Comparison of ENCODE assay signal across 9 cellular contexts in the genomic region with DNA sequence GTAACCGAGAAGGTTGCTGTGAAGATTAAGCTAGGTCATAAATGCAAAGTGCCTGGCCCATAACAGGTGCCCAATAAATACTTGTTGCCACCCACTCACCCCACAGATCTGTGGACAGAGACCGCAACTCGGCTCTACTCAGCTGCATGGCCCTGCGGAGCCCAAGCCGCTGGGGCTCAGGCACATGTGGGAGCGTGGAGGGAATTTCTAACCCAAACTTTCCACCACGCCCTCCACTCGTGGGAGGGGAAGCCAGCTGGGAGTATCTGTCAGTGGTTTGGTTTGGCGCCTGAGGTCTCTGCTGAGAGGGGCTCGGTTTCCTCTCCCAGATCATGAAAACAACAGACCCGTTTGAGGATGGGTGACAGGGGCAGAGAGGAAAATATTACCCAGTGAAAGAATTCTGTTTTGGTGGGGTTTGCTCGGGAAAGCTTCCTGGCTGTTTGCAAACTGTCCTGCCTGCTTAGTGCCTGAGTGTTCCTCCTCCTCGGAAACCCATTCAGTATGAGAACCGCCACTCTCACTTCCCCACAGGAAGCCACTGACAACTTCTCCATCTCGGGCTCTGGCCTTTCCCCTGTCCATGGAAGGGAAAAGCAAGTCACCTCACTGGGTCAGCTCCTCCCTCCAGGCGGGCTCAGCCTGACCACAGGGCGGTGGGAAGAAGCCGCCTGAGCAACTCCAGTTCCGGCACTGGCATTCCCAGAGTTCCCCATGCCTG.
DNase-seq lines count a peak whose midpoint lies in the region; ATAC-seq and FAIRE-seq lines count a peak whose summit lies in the region.
"Had no signal": no experiment of that assay in that cellular context is flagged by ENCODE, and none has a peak within 500 bp of the region (broad histone marks: within the 10 kb centered on the region; RNA-seq: fewer than 3 reads in every experiment).

No MANE protein-coding gene starts in this region.

- peaks cover 23 to 25% (median 25%) of the 10 kb centered on the region in 3 donors for H3K4me1 Mint-ChIP-seq in naive B cell

- H3K4me1 ChIP-seq in subcutaneous abdominal adipose tissue (ENCODE audit: control insufficient read depth in 5 of 5, insufficient read depth in 5 of 5, low read length in 5 of 5), result peaks cover 23 to 76% (median 41%) of the 10 kb centered on the region in 5 donors

- H3K27ac ChIP-seq in angular gyrus (ENCODE audit: low read depth, low read length), result peak overlapping the region; percentile 24
- peak overlapping the region; percentile 60 for H3K27ac ChIP-seq in subcutaneous abdominal adipose tissue (ENCODE audit: low read depth, low read length)
- H3K27ac ChIP-seq: pancreas had no signal

- peak; percentile 58 for DNase-seq in GM18507 (ENCODE audit: extremely low spot score, insufficient read length, low read depth)
- DNase-seq in SW480 (ENCODE audit: low spot score), result peak; percentile 82
- no peak for DNase-seq in naive B cell
- no peak for DNase-seq in NCI-H2171 (lab: John Stamatoyannopoulos, UW)
- no peak for DNase-seq in inferior parietal cortex (ENCODE audit: extremely low spot score)

- H3K27ac Mint-ChIP-seq in naive B cell, result peak overlapping the region in 2 of 6 donors; percentile 63 to 70

- H3K27me3 Mint-ChIP-seq in naive B cell, result no peaks in the 10 kb centered on the region

- ATAC-seq in HG02943 (IDR thresholded peaks at IDR 0.05; ENCODE audit: low read depth, unreplicated experiment) (peak; percentile 93), naive B cell (ENCODE audit: low read depth in 2 of 2) (peak; percentile 72 to 76)

- H3K4me3 ChIP-seq in subcutaneous abdominal adipose tissue (ENCODE audit: low read depth in 1 of 5, low read length in 5 of 5), result peak overlapping the region in 3 of 5 donors; percentile 16 to 22 (median 20)
- H3K4me3 ChIP-seq: pancreas had no signal

- peak; percentile 100 for FAIRE-seq in GM18507 (lab: Jason Lieb, UNC)
- FAIRE-seq: pancreas had no signal

- H3K36me3 Mint-ChIP-seq in naive B cell, result no peaks in the 10 kb centered on the region

- H3K36me3 ChIP-seq in subcutaneous abdominal adipose tissue (ENCODE audit: control insufficient read depth in 5 of 5, insufficient read depth in 5 of 5, low read length in 5 of 5), result peaks cover 0 to 27% (median 12%) of the 10 kb centered on the region in 5 donors

- peak overlapping the region in 7 of 8 donors; percentile 44 to 85 (median 70) for H3K4me3 Mint-ChIP-seq in naive B cell

- no peaks in the 10 kb centered on the region for H3K9me3 ChIP-seq in subcutaneous abdominal adipose tissue (ENCODE audit: control insufficient read depth in 5 of 5, low read length in 5 of 5)
- H3K9me3 ChIP-seq: pancreas had no signal

- no peaks in the 10 kb centered on the region for H3K27me3 ChIP-seq in subcutaneous abdominal adipose tissue (ENCODE audit: control insufficient read depth in 5 of 5, insufficient read depth in 4 of 5, low read length in 5 of 5)
- H3K27me3 ChIP-seq: pancreas had no signal

- H3K9ac ChIP-seq in subcutaneous abdominal adipose tissue (ENCODE audit: low read length in 5 of 5), result peak overlapping the region in 1 of 5 donors; percentile 45

- H3K9me3 Mint-ChIP-seq in naive B cell, result no peaks in the 10 kb centered on the region

Comparison
In these comparisons a context has a peak if more than half of its experiments do, and no peak if none do; other contexts are left out.
1. DNase-seq: peak in GM18507 (single experiment) and SW480 (single experiment); none in naive B cell (single experiment), NCI-H2171 (single experiment) and inferior parietal cortex (single experiment).